In the genomic region with DNA sequence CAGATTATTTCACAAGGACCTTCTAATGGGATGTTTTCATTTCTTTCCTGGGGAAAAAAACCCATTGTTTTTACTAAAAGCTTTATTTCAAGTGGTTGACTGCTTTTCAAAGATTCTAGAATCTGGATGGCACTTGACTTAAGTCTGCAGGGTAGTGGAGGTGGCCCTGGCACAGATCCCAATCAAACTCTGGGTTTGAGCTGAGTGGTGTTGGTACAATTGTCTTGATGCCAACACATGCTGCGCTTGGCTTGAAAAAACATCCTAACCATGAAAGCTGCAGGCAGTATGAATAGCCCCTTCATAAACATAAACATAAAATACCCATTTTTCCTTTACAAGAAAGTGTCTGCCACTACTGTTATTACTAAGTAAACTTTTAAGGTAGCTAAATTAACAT, we compare ENCODE assay signal across 1 cellular context.
TF ChIP-seq lines count a peak whose summit lies in the region.

No MANE protein-coding gene starts in this region.

TF ChIP-seq in WTC11, 78 proteins besides CTCF, POLR2A, EP300 and RAD21 (continued from another document):
- no peak for TF ChIP-seq ARID4B (CRISPR knock-in tag; IDR thresholded peaks at IDR 0.05; ENCODE audit: borderline replicate concordance)
- TF ChIP-seq, protein P1, sequence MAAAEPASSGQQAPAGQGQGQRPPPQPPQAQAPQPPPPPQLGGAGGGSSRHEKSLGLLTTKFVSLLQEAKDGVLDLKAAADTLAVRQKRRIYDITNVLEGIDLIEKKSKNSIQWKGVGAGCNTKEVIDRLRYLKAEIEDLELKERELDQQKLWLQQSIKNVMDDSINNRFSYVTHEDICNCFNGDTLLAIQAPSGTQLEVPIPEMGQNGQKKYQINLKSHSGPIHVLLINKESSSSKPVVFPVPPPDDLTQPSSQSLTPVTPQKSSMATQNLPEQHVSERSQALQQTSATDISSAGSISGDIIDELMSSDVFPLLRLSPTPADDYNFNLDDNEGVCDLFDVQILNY (CRISPR knock-in tag; IDR thresholded peaks at IDR 0.05), result no peak
TF ChIP-seq in WTC11: peak in this region for 0.
